Comparison of ENCODE assay signal across 19 cellular contexts in the genomic region with DNA sequence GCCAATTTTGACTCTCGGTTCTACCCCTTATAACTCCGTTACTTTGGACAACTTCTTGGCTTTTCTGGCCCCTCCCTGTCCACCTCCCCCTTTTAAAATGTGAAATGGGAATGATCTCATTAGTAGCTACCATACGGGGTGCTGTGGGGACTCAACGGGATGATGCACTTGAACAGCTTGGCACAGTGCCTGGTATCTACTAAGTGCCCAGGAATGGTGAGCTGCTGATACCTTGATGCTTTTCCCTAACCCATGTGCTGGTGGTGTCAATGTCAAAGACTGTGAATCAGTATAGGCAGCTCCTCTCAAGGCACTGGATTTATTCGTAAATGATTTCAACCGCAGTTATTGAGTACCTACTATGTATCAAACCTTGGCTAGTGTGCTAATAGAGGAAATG.
DNase-seq lines count a peak whose midpoint lies in the region; ATAC-seq, FAIRE-seq and TF ChIP-seq lines count a peak whose summit lies in the region.
"Had no signal": no experiment of that assay in that cellular context is flagged by ENCODE, and none has a peak within 500 bp of the region (broad histone marks: within the 10 kb centered on the region; RNA-seq: fewer than 3 reads in every experiment).

No MANE protein-coding gene starts in this region.

- intact Hi-C loops in activated naive CD4-positive, alpha-beta T cell treated with anti-CD3 and anti-CD28 coated beads for 36 hours (cut with micrococcal nuclease): no loop called here

- H3K9me3 Mint-ChIP-seq in activated naive CD4-positive, alpha-beta T cell treated with anti-CD3 and anti-CD28 coated beads for 36 hours: no peaks in the 10 kb centered on the region
- H3K9me3 Mint-ChIP-seq: H9 had no signal

- no peak for ATAC-seq in HG03469 (IDR thresholded peaks at IDR 0.05; ENCODE audit: unreplicated experiment)
- ATAC-seq: mucosa of descending colon had no signal

- TF ChIP-seq POLR2A in GM12891 (IDR thresholded peaks at IDR 0.05; ENCODE audit: low read depth, low read length): no peak

- H3K4me1 Mint-ChIP-seq in activated naive CD4-positive, alpha-beta T cell treated with anti-CD3 and anti-CD28 coated beads for 36 hours (ENCODE audit: low read depth): no peaks in the 10 kb centered on the region

- H3K36me3 ChIP-seq in bronchial epithelial cell (ENCODE audit: control insufficient read depth, insufficient read depth, low read length): peaks cover 2% of the 10 kb centered on the region
- H3K36me3 ChIP-seq: ovary had no signal

- CTCF ChIA-PET in activated naive CD4-positive, alpha-beta T cell treated with anti-CD3 and anti-CD28 coated beads for 36 hours (lab: Charles Lee): interaction anchor here (0.5 kb wide), 1 partner anchor 253 kb away, joined by 3 read pairs; no protein-coding TSS in a partner anchor

- FAIRE-seq in GM12891 (lab: Jason Lieb, UNC) (peak; percentile 35), bronchial epithelial cell (lab: Jason Lieb, UNC) (peak; percentile 72)
- FAIRE-seq: HTR-8/SVneo had no signal

- no peak for TF ChIP-seq CTCF in bronchial epithelial cell (IDR thresholded peaks at IDR 0.05; ENCODE audit: insufficient read depth, low read length, severe bottlenecking)

- peaks cover 4% of the 10 kb centered on the region for H3K27me3 Mint-ChIP-seq in activated naive CD4-positive, alpha-beta T cell treated with anti-CD3 and anti-CD28 coated beads for 36 hours (ENCODE audit: low read depth)

- no peaks in the 10 kb centered on the region for H3K36me3 Mint-ChIP-seq in activated naive CD4-positive, alpha-beta T cell treated with anti-CD3 and anti-CD28 coated beads for 36 hours (ENCODE audit: low read depth)

- no peak overlapping the region for H3K27ac Mint-ChIP-seq in activated naive CD4-positive, alpha-beta T cell treated with anti-CD3 and anti-CD28 coated beads for 36 hours
- H3K27ac Mint-ChIP-seq: H9 had no signal

- no peak overlapping the region for H3K4me3 Mint-ChIP-seq in activated naive CD4-positive, alpha-beta T cell treated with anti-CD3 and anti-CD28 coated beads for 36 hours
- H3K4me3 Mint-ChIP-seq: H9 had no signal

- DNase-seq in 8988T (peak; percentile 44), GM12891 (ENCODE audit: insufficient read length, low spot score) (no peak), NCI-H2029 treated with DMSO at 0.1 percent for 48 hours (lab: John Stamatoyannopoulos, UW) (peak; percentile 40), bronchial epithelial cell (ENCODE audit: low read depth) (peak; percentile 85), DMS153 treated with DMSO at 0.1 percent for 48 hours (lab: John Stamatoyannopoulos, UW; ENCODE audit: unreplicated experiment) (no peak), SK-N-DZ (ENCODE audit: low spot score) (no peak)
- DNase-seq in activated naive CD4-positive, alpha-beta T cell treated with anti-CD3 and anti-CD28 coated beads for 36 hours: no peak
- DNase-seq: activated CD4-positive, CD25-positive, alpha-beta regulatory T cell; activated naive CD4-positive, alpha-beta T cell treated with Interleukin-2 at 50 U/mL for 16 hours; DMS53; foreskin melanocyte; H9; mucosa of descending colon; OCI-M1; ovary; stomach; T-helper 1 cell had no signal

- no peaks in the 10 kb centered on the region for H3K27me3 ChIP-seq in bronchial epithelial cell (ENCODE audit: control insufficient read depth, insufficient read depth, low read length)
- H3K27me3 ChIP-seq: ovary, stomach had no signal

- H3K4me3 ChIP-seq in bronchial epithelial cell (ENCODE audit: low read depth, low read length): no peak overlapping the region
- H3K4me3 ChIP-seq: mucosa of descending colon, ovary, stomach had no signal

TF ChIP-seq in GM12891, 5 proteins besides CTCF, POLR2A, EP300 and RAD21:
- TF ChIP-seq TAF1 (IDR thresholded peaks at IDR 0.05; ENCODE audit: low read depth, low read length) (no peak), POU2F2 (IDR thresholded peaks at IDR 0.05; ENCODE audit: low read depth, low read length) (no peak), POLR2AphosphoS5 (IDR thresholded peaks at IDR 0.05; ENCODE audit: low read depth, low read length) (no peak), PAX5 (IDR thresholded peaks at IDR 0.05; ENCODE audit: insufficient read depth, low read length, severe bottlenecking) (no peak), SPI1 (IDR thresholded peaks at IDR 0.05; ENCODE audit: low read depth, low read length) (no peak)
TF ChIP-seq in GM12891: peak in this region for 0.

Comparison
In these comparisons a context has a peak if more than half of its experiments do, and no peak if none do; other contexts are left out.
1. DNase-seq: peak in 8988T (single experiment), NCI-H2029 treated with DMSO at 0.1 percent for 48 hours (single experiment) and bronchial epithelial cell (single experiment); none in GM12891 (single experiment), DMS153 treated with DMSO at 0.1 percent for 48 hours (single experiment), SK-N-DZ (single experiment) and activated naive CD4-positive, alpha-beta T cell treated with anti-CD3 and anti-CD28 coated beads for 36 hours (single experiment).